ENCODE assay signal across 8 cellular contexts in the genomic region with DNA sequence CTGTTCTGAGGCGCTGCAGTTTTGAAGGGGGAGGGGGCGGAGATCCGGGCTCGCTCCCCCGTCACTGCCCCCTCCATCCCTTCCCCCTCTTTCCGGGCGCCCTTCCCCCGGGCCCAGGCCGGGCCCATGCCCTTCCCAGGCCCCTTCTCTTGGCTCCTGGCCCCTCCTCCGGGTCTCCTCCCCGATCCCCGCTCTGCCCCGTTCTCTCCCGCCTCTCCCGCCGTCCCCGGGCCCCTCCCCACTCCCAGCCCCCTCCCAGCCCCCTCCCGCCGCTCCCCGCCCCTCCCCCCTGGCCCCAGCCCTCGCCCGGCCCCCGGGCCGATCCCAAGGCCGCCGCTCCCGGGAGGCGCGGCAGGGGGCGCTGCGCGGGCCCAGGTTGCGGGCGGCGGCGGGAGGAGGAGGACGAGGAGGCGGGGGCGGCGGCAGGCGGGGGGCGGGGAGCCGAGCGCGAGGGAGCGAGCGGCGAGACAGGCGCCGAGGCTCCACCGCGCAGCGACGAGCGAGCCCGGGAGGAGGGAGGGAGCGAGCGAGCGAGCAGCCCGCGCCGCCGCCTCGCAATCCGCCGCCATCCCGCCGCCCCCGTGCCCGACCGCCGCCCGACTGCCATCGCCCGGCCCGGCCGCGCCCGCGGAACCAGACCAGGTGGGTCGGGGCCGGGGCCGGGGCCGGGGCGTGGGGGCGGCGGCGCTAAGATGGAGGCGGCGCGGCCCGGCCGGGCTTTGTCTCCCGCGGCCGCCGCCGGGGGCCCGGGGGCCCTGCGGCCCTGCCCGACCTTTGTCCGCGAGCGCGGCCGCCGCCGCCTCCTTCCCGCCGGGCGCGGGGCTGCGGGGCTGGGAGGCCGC. TPM values are rescaled to one million over a fixed set of nuclear protein-coding genes. Genes with fewer than 3 reads are reported as not detected.
DNase-seq lines count a peak whose midpoint lies in the region; ATAC-seq and TF ChIP-seq lines count a peak whose summit lies in the region.

A gene (plus strand): TSS at position 465 of the 842 bp plus-strand sequence. CDS start 36,059 bp downstream, outside the sequence.

- no peak within 1 kb of the TSS for H3K23ac ChIP-seq in trophoblast cell (ENCODE audit: low read length)

- DNase-seq in DND-41 (peak; percentile 84), MM.1S (peak; percentile 85), T-cell (peak; percentile 70 to 90 (median 83)), adipocyte (ENCODE audit: low read depth) (peak; percentile 95), cardiac septum (ENCODE audit: low spot score) (peak; percentile 95), trophoblast cell (peak; percentile 63 to 86), tibial nerve (ENCODE audit: low spot score in 2 of 2) (peak; percentile 69 to 75)

- peaks cover 45% of the 10 kb centered on the region for H3F3A ChIP-seq in MM.1S (ENCODE audit: insufficient read depth, low read length)

- H4K91ac ChIP-seq in trophoblast cell (ENCODE audit: low read depth, low read length): peak within 1 kb of the TSS; percentile 98

- H3K9me2 ChIP-seq in MM.1S (replicated peaks; ENCODE audit: insufficient read depth, low read length): no peaks in the 10 kb centered on the region

- ATAC-seq in DND-41 (ENCODE audit: insufficient read depth, low read depth) (peak; percentile 72), GM21786 (IDR thresholded peaks at IDR 0.05; ENCODE audit: unreplicated experiment) (peak; percentile 31), T-cell (replicated peaks in 1 of 4) (peak; percentile 60 to 69 (median 64))

- H3K4me2 ChIP-seq in DND-41 (ENCODE audit: insufficient read depth, low read length) (peak within 1 kb of the TSS; percentile 91), MM.1S (ENCODE audit: low read depth, low read length) (peak within 1 kb of the TSS; percentile 90), trophoblast cell (ENCODE audit: low read length) (peak within 1 kb of the TSS; percentile 76)

- peaks cover 50% of the 10 kb centered on the region for H3K4me1 ChIP-seq in DND-41 (ENCODE audit: insufficient read depth, low read length)
- H3K4me1 ChIP-seq in MM.1S (ENCODE audit: low read length): peaks cover 29% of the 10 kb centered on the region
- peaks cover 47% of the 10 kb centered on the region for H3K4me1 ChIP-seq in adipocyte (ENCODE audit: control insufficient read depth, insufficient read depth, low read length)
- peaks cover 18 to 23% of the 10 kb centered on the region in 2 experiments for H3K4me1 ChIP-seq in trophoblast cell (ENCODE audit: control insufficient read depth in 1 of 2, insufficient read depth in 2 of 2, low read length in 2 of 2)
- H3K4me1 ChIP-seq in tibial nerve: peaks cover 0 to 48% (median 39%) of the 10 kb centered on the region in 4 donors

- peak within 1 kb of the TSS; percentile 96 for H2BK5ac ChIP-seq in trophoblast cell (ENCODE audit: low read depth, low read length, poor library complexity)

- H3K14ac ChIP-seq in trophoblast cell (ENCODE audit: low read length): peak within 1 kb of the TSS; percentile 98

- no peaks in the 10 kb centered on the region for H3K9me3 Mint-ChIP-seq in T-cell

- H2AFZ ChIP-seq in DND-41 (ENCODE audit: low read depth, low read length) (peak within 1 kb of the TSS; percentile 85), MM.1S (ENCODE audit: low read length) (peak within 1 kb of the TSS; percentile 77), trophoblast cell (ENCODE audit: insufficient read depth, low read length, poor library complexity) (peak within 1 kb of the TSS; percentile 77)

- H3K79me2 ChIP-seq in DND-41 (ENCODE audit: insufficient read depth, low read length) (peaks cover 47% of the 10 kb centered on the region), MM.1S (ENCODE audit: low read length) (peaks cover 44% of the 10 kb centered on the region), trophoblast cell (ENCODE audit: control insufficient read depth, insufficient read depth, low read length, poor library complexity) (peaks cover 26% of the 10 kb centered on the region)

- H4K12ac ChIP-seq in trophoblast cell (ENCODE audit: low read depth, low read length): peak within 1 kb of the TSS; percentile 82

- H4K20me1 ChIP-seq in DND-41 (ENCODE audit: insufficient read depth, low read length) (peaks cover 38% of the 10 kb centered on the region), MM.1S (ENCODE audit: insufficient read depth, low read length) (peaks cover 36% of the 10 kb centered on the region)

- H2AK5ac ChIP-seq in trophoblast cell (ENCODE audit: low read length): peak within 1 kb of the TSS; percentile 97

- H3K4me3 ChIP-seq in DND-41 (ENCODE audit: low read depth in 1 of 2, low read length in 2 of 2): peak within 1 kb of the TSS; percentile 59 to 65; a peak in 3 of 4 replicates
- H3K4me3 ChIP-seq in MM.1S (ENCODE audit: low read length): peak within 1 kb of the TSS; percentile 77
- H3K4me3 ChIP-seq in adipocyte (ENCODE audit: low read length): peak within 1 kb of the TSS; percentile 88
- H3K4me3 ChIP-seq in trophoblast cell (ENCODE audit: low read depth, low read length): peak within 1 kb of the TSS; percentile 92
- H3K4me3 ChIP-seq in tibial nerve: peak within 1 kb of the TSS; percentile 53 to 89 (median 80)

- POLR2A ChIA-PET in T-cell (lab: Charles Lee): no interaction called here

- peak within 1 kb of the TSS; percentile 91 for H3K18ac ChIP-seq in trophoblast cell (ENCODE audit: low read length)

- intact Hi-C loops in cardiac septum (cut with DNase I): loop anchor here (5.0 to 10.0 kb wide), 2 partner anchors 83 to 119 kb away; a partner anchor contains a TSS

- peak within 1 kb of the TSS; percentile 97 for H3K4ac ChIP-seq in trophoblast cell (ENCODE audit: low read depth, low read length)

- peak within 1 kb of the TSS; percentile 83 for H2BK12ac ChIP-seq in trophoblast cell (ENCODE audit: low read length)

- H3K79me1 ChIP-seq in trophoblast cell (ENCODE audit: low read length): peaks cover 25% of the 10 kb centered on the region

- H3K27me3 ChIP-seq in DND-41 (ENCODE audit: insufficient read depth, low read length, poor library complexity) (no peaks in the 10 kb centered on the region), MM.1S (replicated peaks; ENCODE audit: insufficient read depth, low read length) (no peaks in the 10 kb centered on the region), adipocyte (replicated peaks; ENCODE audit: control insufficient read depth, insufficient read depth, low read length) (no peaks in the 10 kb centered on the region), trophoblast cell (ENCODE audit: insufficient read depth, low read length) (no peaks in the 10 kb centered on the region), tibial nerve (no peaks in the 10 kb centered on the region)

- H3K27ac ChIP-seq in DND-41 (ENCODE audit: low read length): peak within 1 kb of the TSS; percentile 88
- H3K27ac ChIP-seq in MM.1S (ENCODE audit: low read length): peak within 1 kb of the TSS; percentile 82
- H3K27ac ChIP-seq in trophoblast cell (ENCODE audit: low read depth, low read length): peak within 1 kb of the TSS; percentile 98
- H3K27ac ChIP-seq in tibial nerve: peak within 1 kb of the TSS; percentile 92 to 99 (median 98)

- no CpG with 5 or more reads among the region's 114 CpGs for WGBS in trophoblast cell (ENCODE audit: extremely low coverage, insufficient coverage, insufficient read length)
- 1 to 2% methylated on average over 20 to 25 of the region's 114 CpGs for WGBS in tibial nerve, 2 donors

- no peak for TF ChIP-seq EP300 in tibial nerve (IDR thresholded peaks at IDR 0.05)

- TF ChIP-seq CTCF in DND-41 (IDR thresholded peaks at IDR 0.05; ENCODE audit: borderline replicate concordance, extremely low read depth, low read length, poor library complexity, severe bottlenecking) (peak; percentile 62), MM.1S (IDR thresholded peaks at IDR 0.05; ENCODE audit: low read length) (0 out of 2 replicates have a peak, but pooled peaks have one; percentile 9), tibial nerve (IDR thresholded peaks at IDR 0.05) (peak; percentile 56 to 99 (median 83))

- peak within 1 kb of the TSS; percentile 92 for H3K27ac Mint-ChIP-seq in T-cell

- H3K36me3 Mint-ChIP-seq in T-cell: no peaks in the 10 kb centered on the region

- H3K9ac ChIP-seq in DND-41 (ENCODE audit: low read depth, low read length) (peak within 1 kb of the TSS; percentile 91), MM.1S (ENCODE audit: low read length) (peak within 1 kb of the TSS; percentile 76), adipocyte (ENCODE audit: low read length) (peak within 1 kb of the TSS; percentile 91), trophoblast cell (ENCODE audit: low read length) (peak within 1 kb of the TSS; percentile 92)

- H3K4me1 Mint-ChIP-seq in T-cell: peaks cover 42 to 49% (median 46%) of the 10 kb centered on the region in 3 donors

- no peaks in the 10 kb centered on the region for H3K9me3 ChIP-seq in DND-41 (ENCODE audit: insufficient read depth, low read length, severe bottlenecking)
- no peaks in the 10 kb centered on the region for H3K9me3 ChIP-seq in MM.1S (replicated peaks; ENCODE audit: insufficient read depth, low read length)
- H3K9me3 ChIP-seq in adipocyte (ENCODE audit: control insufficient read depth, low read length): no peaks in the 10 kb centered on the region
- no peaks in the 10 kb centered on the region for H3K9me3 ChIP-seq in trophoblast cell (ENCODE audit: insufficient read depth, low read depth, low read length)
- no peaks in the 10 kb centered on the region for H3K9me3 ChIP-seq in tibial nerve

- H3K4me3 Mint-ChIP-seq in T-cell: peak within 1 kb of the TSS; percentile 85 to 95 (median 93)

- CTCF ChIA-PET in T-cell (lab: Charles Lee): no interaction called here

- peak in 1 of 2 donors; percentile 54 for TF ChIP-seq POLR2A in tibial nerve (IDR thresholded peaks at IDR 0.05)

- H3K27me3 Mint-ChIP-seq in T-cell: no peaks in the 10 kb centered on the region

- peaks cover 22% of the 10 kb centered on the region for H3K36me3 ChIP-seq in DND-41 (ENCODE audit: insufficient read depth, low read length)
- no peaks in the 10 kb centered on the region for H3K36me3 ChIP-seq in MM.1S (replicated peaks; ENCODE audit: insufficient read depth, low read length)
- no peaks in the 10 kb centered on the region for H3K36me3 ChIP-seq in adipocyte (ENCODE audit: control insufficient read depth, insufficient read depth, low read length, severe bottlenecking)
- H3K36me3 ChIP-seq in trophoblast cell (ENCODE audit: control insufficient read depth in 1 of 2, insufficient read depth in 2 of 2, low read length in 2 of 2): peaks cover 0 to 2% of the 10 kb centered on the region in 2 experiments
- H3K36me3 ChIP-seq in tibial nerve: no peaks in the 10 kb centered on the region

- peak within 1 kb of the TSS; percentile 85 for H2BK120ac ChIP-seq in trophoblast cell (ENCODE audit: insufficient read depth, low read length, poor library complexity)

- peak within 1 kb of the TSS; percentile 89 for H4K8ac ChIP-seq in trophoblast cell (ENCODE audit: low read depth, low read length)

RNA-seq across cellular contexts. Expression of the gene that starts here (rescaled TPM):
- total RNA-seq in T-cell: 100 to 1,000 TPM; 259 to 375 (median 370) TPM
- 151 TPM for total RNA-seq in cardiac septum
- 115 and 121 TPM in 2 replicates for polyA plus RNA-seq in trophoblast cell (2013)
- total RNA-seq in tibial nerve: 100 to 1,000 TPM in 3 of 4 donors, 10 to 100 TPM in 1; 94.8 to 236 (median 174) TPM

Comparison
In these comparisons a context has a peak if more than half of its experiments do, and no peak if none do; other contexts are left out.
1. Peak in every context shown above with its lines: DNase-seq, ATAC-seq, H3K4me3 ChIP-seq and H3K27ac ChIP-seq.
2. CTCF ChIP-seq: peak in every context shown above with its lines; median percentile 83 in tibial nerve; 62 in DND-41; 9 in MM.1S.